Comparison of ENCODE assay signal across 19 cellular contexts in the genomic region with DNA sequence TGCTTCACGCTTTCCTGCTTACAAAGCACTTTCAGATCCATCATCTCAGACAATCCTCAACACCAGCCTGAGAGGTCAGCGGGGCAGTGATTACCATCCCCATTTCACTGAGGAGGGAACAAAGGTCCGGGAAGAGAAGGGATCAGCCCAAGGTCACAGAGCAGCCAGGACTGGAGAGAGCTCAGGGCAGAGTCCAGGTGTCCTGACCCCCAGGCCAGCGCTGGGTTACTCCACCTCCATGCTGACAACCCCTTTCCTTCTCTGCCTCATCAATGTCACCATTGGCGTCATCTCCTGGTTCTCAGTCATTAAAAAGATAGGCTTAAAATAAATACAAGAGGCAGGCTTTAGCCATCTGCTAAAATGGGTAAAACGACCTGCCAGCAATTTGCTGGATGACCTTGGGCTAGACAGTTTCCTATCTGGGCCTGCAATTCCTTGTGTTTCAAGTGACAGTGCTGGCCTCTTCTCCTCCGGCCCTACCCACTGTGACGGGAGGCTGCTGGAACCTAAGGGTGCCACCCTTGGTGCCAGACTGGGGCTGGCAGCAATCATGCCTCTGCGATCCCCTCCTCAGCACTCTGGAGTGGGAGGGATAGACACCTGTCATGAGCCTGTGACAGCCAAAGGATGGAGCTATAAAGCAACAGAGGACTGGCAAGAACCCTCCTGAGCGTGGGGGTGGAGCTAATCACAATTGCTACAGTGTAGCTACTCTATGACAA.
"Had no signal": no experiment of that assay in that cellular context is flagged by ENCODE, and none has a peak within 500 bp of the region (broad histone marks: within the 10 kb centered on the region; RNA-seq: fewer than 3 reads in every experiment).

No MANE protein-coding gene starts in this region.

- H3K4me3 ChIP-seq: hepatocyte, left lung, suprapubic skin had no signal

- H3K36me3 ChIP-seq: left lung, suprapubic skin had no signal

- H3K4me1 ChIP-seq: left lung, suprapubic skin had no signal

- H3K27ac ChIP-seq: epithelial cell of prostate, hepatocyte, left lung, suprapubic skin had no signal

- H3K9me3 ChIP-seq: left lung, suprapubic skin had no signal

- DNase-seq: activated CD4-positive, alpha-beta T cell treated with anti-CD3 and anti-CD28 coated beads for 1 hour; activated CD4-positive, alpha-beta T cell treated with anti-CD3 and anti-CD28 coated beads, Interleukin-2, amount 50 U/mL, for 4 hours; activated naive CD4-positive, alpha-beta T cell treated with anti-CD3 and anti-CD28 coated beads for 36 hours; activated naive CD8-positive, alpha-beta T cell treated with anti-CD3 and anti-CD28 coated beads, Interleukin-2, amount 50 U/mL, for 24 hours; foreskin melanocyte; islet precursor cell; left lung; mesendoderm; natural killer cell; posterior cingulate gyrus; small intestine; stimulated activated CD4-positive, alpha-beta T cell treated with anti-CD3 and anti-CD28 coated beads, Interleukin-4, amount 100 ng/mL, for 4 hours; stimulated activated CD8-positive, alpha-beta memory T cell treated with anti-CD3 and anti-CD28 coated beads, Interleukin-4, amount 100 ng/mL, for 48 hours; stimulated activated naive CD8-positive, alpha-beta T cell treated with anti-CD3 and anti-CD28 coated beads, Interleukin-15, Interleukin-2, amounts not matched to agents 100 U/mL and 50 U/mL, for 24 hours; T-cell; T1000 had no signal
